ENCODE assay signal across 9 cellular contexts in genomic region chr3:15796331-15796730, GRCh38. TPM values are rescaled to one million over a fixed set of nuclear protein-coding genes. Genes with fewer than 3 reads are reported as not detected.
DNase-seq lines count a peak whose midpoint lies in the region; ATAC-seq and TF ChIP-seq lines count a peak whose summit lies in the region.
"Had no signal": no experiment of that assay in that cellular context is flagged by ENCODE, and none has a peak within 500 bp of the region (broad histone marks: within the 10 kb centered on the region; RNA-seq: fewer than 3 reads in every experiment).

No MANE protein-coding gene starts in this region.

- POLR2A ChIA-PET in A673 (lab: Charles Lee; ENCODE audit: low non-redundant PET) = interaction anchor here (0.6 kb wide), 2 partner anchors 53 to 349 kb away, joined by 3 to 9 read pairs; no protein-coding TSS in a partner anchor

- TF ChIP-seq CTCF in A673 (conservative IDR thresholded peaks at IDR 0.05; ENCODE audit: low read depth, low read length) (no peak), brain microvascular endothelial cell (IDR thresholded peaks at IDR 0.05; ENCODE audit: low read depth, low read length, missing control alignments) (no peak), mesothelial cell of epicardium (IDR thresholded peaks at IDR 0.05; ENCODE audit: unreplicated experiment) (no peak)

- in situ Hi-C loops in brain microvascular endothelial cell (cut with HindIII; ENCODE audit: low pct_ligation_motif_present, low sequenced_read_pairs) = loop anchor here (25.0 kb wide), 1 partner anchor 159 kb away; no protein-coding TSS in a partner anchor

- intact Hi-C loops in A673 (cut with micrococcal nuclease; ENCODE audit: unreplicated experiment) = loop anchor here (5.0 kb wide), 1 partner anchor 159 kb away; no protein-coding TSS in a partner anchor

- H3K9me3 ChIP-seq in A673 (ENCODE audit: low read depth, low read length, poor library complexity, severe bottlenecking) = peaks cover 2% of the 10 kb centered on the region
- peaks cover 2% of the 10 kb centered on the region; the same call in 1 of the 2 replicates for H3K9me3 ChIP-seq in HUES64 (ENCODE audit: insufficient read depth, low read depth, low read length)

- no peaks in the 10 kb centered on the region for H3K27me3 Mint-ChIP-seq in mesothelial cell of epicardium (ENCODE audit: low read depth)

- BruUV-seq in A673 (replicated peaks; lab: Mats Ljungman, UMichigan) = no TSS peak

- ATAC-seq in HG02798 (IDR thresholded peaks at IDR 0.05; ENCODE audit: poor library complexity, unreplicated experiment) = no peak

- peak overlapping the region; percentile 97 for H3K27ac Mint-ChIP-seq in mesothelial cell of epicardium

- DNase-seq in A673 (ENCODE audit: low spot score) (no peak), brain microvascular endothelial cell (no peak), mesothelial cell of epicardium (ENCODE audit: low spot score in 2 of 2, unreplicated experiment in 2 of 2) (no peak), RKO (ENCODE audit: low spot score) (no peak), NCI-H2081 treated with DMSO at 0.1 percent for 48 hours (lab: John Stamatoyannopoulos, UW) (no peak), 8988T (no peak)
- DNase-seq: NCI-H187 had no signal

- peaks cover 6% of the 10 kb centered on the region for H3K9me3 Mint-ChIP-seq in mesothelial cell of epicardium

- H3K36me3 ChIP-seq in A673 (ENCODE audit: insufficient read depth, low read length, poor library complexity, severe bottlenecking) (peaks cover 2% of the 10 kb centered on the region), HUES64 (ENCODE audit: insufficient read depth, low read length) (peaks cover 32% of the 10 kb centered on the region), brain microvascular endothelial cell (replicated peaks) (peaks cover 10% of the 10 kb centered on the region)

- peak overlapping the region; percentile 67 for H3K4me3 Mint-ChIP-seq in mesothelial cell of epicardium

- CTCF ChIA-PET in A673 (lab: Charles Lee) = interaction anchor here (0.6 kb wide), 1 partner anchor 16 kb away, joined by 5 read pairs; no protein-coding TSS in a partner anchor

- H3K27me3 ChIP-seq in A673 (replicated peaks; ENCODE audit: insufficient read depth, low read depth, low read length, poor library complexity) (no peaks in the 10 kb centered on the region), HUES64 (ENCODE audit: insufficient read depth, low read length) (no peaks in the 10 kb centered on the region), brain microvascular endothelial cell (replicated peaks) (no peaks in the 10 kb centered on the region)

- H3K36me3 Mint-ChIP-seq in mesothelial cell of epicardium = peaks cover 13% of the 10 kb centered on the region

- 90% methylated on average over 2 of the region's 2 CpGs for WGBS in HUES64

- peak overlapping the region; percentile 46; the same call in 1 of the 2 replicates for H3K9ac ChIP-seq in HUES64 (ENCODE audit: low read depth, low read length)

- peak overlapping the region; percentile 42 for H3K4me3 ChIP-seq in A673 (ENCODE audit: low read depth, low read length, poor library complexity, severe bottlenecking)
- peak overlapping the region; percentile 32; the same call in 1 of the 2 replicates for H3K4me3 ChIP-seq in HUES64 (ENCODE audit: low read length)
- peak overlapping the region; percentile 70 for H3K4me3 ChIP-seq in brain microvascular endothelial cell (ENCODE audit: low read depth, low read length)

- H3K4me1 ChIP-seq in A673 (ENCODE audit: insufficient read depth, low read length, poor library complexity, severe bottlenecking) (peaks cover 30% of the 10 kb centered on the region), HUES64 (ENCODE audit: insufficient read depth, low read length) (peaks cover 42% of the 10 kb centered on the region)

- peaks cover 50% of the 10 kb centered on the region for H3K4me1 Mint-ChIP-seq in mesothelial cell of epicardium

- H3K27ac ChIP-seq in A673 (ENCODE audit: low read depth, low read length, poor library complexity, severe bottlenecking) (peak overlapping the region; percentile 66), HUES64 (ENCODE audit: low read depth, low read length) (no peak overlapping the region), brain microvascular endothelial cell (peak overlapping the region; percentile 93)

RNA-seq across cellular contexts. Expression of gene ANKRD28, which starts 1.4 kb away (rescaled TPM):
- 29.9 and 36.9 TPM in 2 replicates for total RNA-seq in A673 (2021)
- polyA plus RNA-seq in HUES64 (2013, experiment 1 of 2) = 25.5 TPM
- polyA plus RNA-seq in HUES64 (2013, experiment 2 of 2) = 23.3 TPM
- 43.7 to 45.0 TPM (median 44.0 TPM) in 3 replicates for total RNA-seq in mesothelial cell of epicardium
